18 cellular contexts compared by ENCODE assay signal in genomic region chr2:176063958-176064357, GRCh38.
DNase-seq lines count a peak whose midpoint lies in the region; ATAC-seq, FAIRE-seq and TF ChIP-seq lines count a peak whose summit lies in the region.
"Had no signal": no experiment of that assay in that cellular context is flagged by ENCODE, and none has a peak within 500 bp of the region (broad histone marks: within the 10 kb centered on the region; RNA-seq: fewer than 3 reads in every experiment).

No MANE protein-coding gene starts in this region.

- peak overlapping the region; percentile 18 for H3K27ac ChIP-seq in VCaP
- H3K27ac ChIP-seq: BLaER1 treated with 17β-estradiol and CSF1 and Interleukin-3, amounts not matched to agents 10 nM and 100 nM; right lobe of liver; SJCRH30; testis had no signal

- no peak for FAIRE-seq in HTR-8/SVneo (lab: Jason Lieb, UNC)
- FAIRE-seq: GM12891 had no signal

- peak; percentile 53 for ATAC-seq in GM18867 (IDR thresholded peaks at IDR 0.05; ENCODE audit: unreplicated experiment)
- ATAC-seq in GM19324 (IDR thresholded peaks at IDR 0.05; ENCODE audit: low FRiP score, unreplicated experiment) = no peak
- ATAC-seq in HG03460 (IDR thresholded peaks at IDR 0.05; ENCODE audit: unreplicated experiment) = no peak
- ATAC-seq: right lobe of liver had no signal

- DNase-seq in DMS153 (lab: John Stamatoyannopoulos, UW) (peak; percentile 80), NCI-H146 (lab: John Stamatoyannopoulos, UW) (peak; percentile 33), HTR-8/SVneo (ENCODE audit: insufficient read length, low spot score) (no peak)
- DNase-seq: activated CD4-positive, alpha-beta T cell treated with anti-CD3 and anti-CD28 coated beads for 48 hours; activated naive CD8-positive, alpha-beta T cell treated with anti-CD3 and anti-CD28 coated beads, Interleukin-2, amount 10 ng/mL, durations not matched to agents 7 days and 5 days; effector CD8-positive, alpha-beta T cell; hippocampal formation; kidney glomerular epithelial cell; NCI-H1436 treated with DMSO at 0.1 percent for 48 hours; right lobe of liver; SJCRH30; testis had no signal

- no peak for TF ChIP-seq CTCF in VCaP (conservative IDR thresholded peaks at IDR 0.05)
